ENCODE assay signal across 12 cellular contexts in genomic region chr7:137981175-137981574, GRCh38. TPM values are rescaled to one million over a fixed set of nuclear protein-coding genes. Genes with fewer than 3 reads are reported as not detected.
A peak's percentile ranks its signal among the peaks of the same experiment; 100 is the strongest.
DNase-seq lines count a peak whose midpoint lies in the region; ATAC-seq and TF ChIP-seq lines count a peak whose summit lies in the region.
"Had no signal": no experiment of that assay in that cellular context is flagged by ENCODE, and none has a peak within 500 bp of the region (broad histone marks: within the 10 kb centered on the region; RNA-seq: fewer than 3 reads in every experiment).

No MANE protein-coding gene starts in this region.

- no peak overlapping the region for H3K9ac ChIP-seq in skeletal muscle tissue (ENCODE audit: low read depth in 1 of 3, low read length in 3 of 3)

- DNase-seq in ELR (ENCODE audit: low read depth), result peak; percentile 48
- no peak for DNase-seq in epithelial cell of prostate (ENCODE audit: low read depth, low spot score)
- DNase-seq in activated naive CD4-positive, alpha-beta T cell (lab: John Stamatoyannopoulos, UW), result no peak
- no peak for DNase-seq in NCI-H446 treated with DMSO at 0.1 percent for 48 hours (lab: John Stamatoyannopoulos, UW)
- DNase-seq in GM10248 (ENCODE audit: extremely low spot score), result no peak
- DNase-seq: caudate nucleus, COR-L47, glutamatergic neuron, NCI-H748 treated with DMSO at 0.1 percent for 48 hours had no signal

- H3K27ac ChIP-seq in epithelial cell of prostate, result peak overlapping the region; percentile 18
- peak overlapping the region; percentile 4 for H3K27ac ChIP-seq in skeletal muscle tissue (ENCODE audit: low read depth, low read length)

- peaks cover 44 to 71% (median 53%) of the 10 kb centered on the region in 3 donors for H3K4me1 ChIP-seq in skeletal muscle tissue (ENCODE audit: control insufficient read depth in 3 of 3, insufficient read depth in 3 of 3, low read length in 3 of 3)

- H3K27me3 ChIP-seq in skeletal muscle tissue (ENCODE audit: control insufficient read depth in 3 of 3, insufficient read depth in 3 of 3, low read length in 3 of 3), result no peaks in the 10 kb centered on the region

- CTCF ChIA-PET in GM10248 (lab: Yijun Ruan, JAX), result interaction anchor here (0.6 to 4.9 kb wide), 13 partner anchors 9 to 325 kb away, joined by 3 to 34 read pairs (median 6); partner anchors contain the start of gene CREB3L2

- peak; percentile 3 for ATAC-seq in HG03175 (IDR thresholded peaks at IDR 0.05; ENCODE audit: unreplicated experiment)
- no peak for ATAC-seq in GM19324 (IDR thresholded peaks at IDR 0.05; ENCODE audit: low FRiP score, unreplicated experiment)

- POLR2A ChIA-PET in GM10248 (lab: Yijun Ruan, JAX), result interaction anchor here (0.8 to 1.1 kb wide), 3 partner anchors 12 to 35 kb away, joined by 3 read pairs; no protein-coding TSS in a partner anchor

- no peak overlapping the region for H3K4me3 ChIP-seq in skeletal muscle tissue (ENCODE audit: low read length in 3 of 3)

- H3K36me3 ChIP-seq in skeletal muscle tissue (ENCODE audit: control insufficient read depth in 3 of 3, insufficient read depth in 3 of 3, low read length in 3 of 3), result no peaks in the 10 kb centered on the region

- TF ChIP-seq CTCF in GM10248 (IDR thresholded peaks at IDR 0.05; ENCODE audit: control extremely low read depth, extremely low read depth, low read depth, missing control alignments), result no peak

- no peaks in the 10 kb centered on the region for H3K9me3 ChIP-seq in skeletal muscle tissue (ENCODE audit: control insufficient read depth in 3 of 3, low read length in 3 of 3)

RNA-seq across cellular contexts. Expression of gene CREB3L2, which starts 20.7 kb away (rescaled TPM):
- total RNA-seq in skeletal muscle tissue, result 12.5 TPM
